ENCODE assay signal across 2 cellular contexts in the genomic region with DNA sequence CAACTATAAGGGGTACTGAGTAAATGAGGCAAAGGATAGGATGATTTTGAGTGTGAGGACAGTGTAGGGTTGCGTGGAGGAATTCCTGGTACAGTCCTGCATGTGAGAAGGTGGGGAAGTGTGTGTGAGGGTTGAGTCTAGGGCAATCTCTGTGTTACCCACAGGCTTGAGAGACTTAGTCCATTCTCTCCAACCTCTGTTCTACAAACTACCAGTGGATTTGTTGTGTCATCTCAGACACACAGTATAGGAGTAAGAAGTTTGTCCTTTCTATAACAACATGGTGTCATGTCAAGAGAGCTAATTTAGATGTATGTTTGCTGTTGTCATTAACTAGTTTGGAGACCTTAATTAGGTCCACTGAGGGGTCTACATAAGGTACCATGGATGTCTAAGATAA.
TF ChIP-seq lines count a peak whose summit lies in the region.

No MANE protein-coding gene starts in this region.

TF ChIP-seq in HepG2, 621 proteins besides CTCF, POLR2A, EP300 and RAD21:
- no peak for TF ChIP-seq SNAPC2 (CRISPR knock-in tag; IDR thresholded peaks at IDR 0.05)
- no peak for TF ChIP-seq KLF16 (CRISPR knock-in tag; IDR thresholded peaks at IDR 0.05)
- TF ChIP-seq ZBTB7B (CRISPR knock-in tag; IDR thresholded peaks at IDR 0.05), result no peak
- TF ChIP-seq, protein P1, sequence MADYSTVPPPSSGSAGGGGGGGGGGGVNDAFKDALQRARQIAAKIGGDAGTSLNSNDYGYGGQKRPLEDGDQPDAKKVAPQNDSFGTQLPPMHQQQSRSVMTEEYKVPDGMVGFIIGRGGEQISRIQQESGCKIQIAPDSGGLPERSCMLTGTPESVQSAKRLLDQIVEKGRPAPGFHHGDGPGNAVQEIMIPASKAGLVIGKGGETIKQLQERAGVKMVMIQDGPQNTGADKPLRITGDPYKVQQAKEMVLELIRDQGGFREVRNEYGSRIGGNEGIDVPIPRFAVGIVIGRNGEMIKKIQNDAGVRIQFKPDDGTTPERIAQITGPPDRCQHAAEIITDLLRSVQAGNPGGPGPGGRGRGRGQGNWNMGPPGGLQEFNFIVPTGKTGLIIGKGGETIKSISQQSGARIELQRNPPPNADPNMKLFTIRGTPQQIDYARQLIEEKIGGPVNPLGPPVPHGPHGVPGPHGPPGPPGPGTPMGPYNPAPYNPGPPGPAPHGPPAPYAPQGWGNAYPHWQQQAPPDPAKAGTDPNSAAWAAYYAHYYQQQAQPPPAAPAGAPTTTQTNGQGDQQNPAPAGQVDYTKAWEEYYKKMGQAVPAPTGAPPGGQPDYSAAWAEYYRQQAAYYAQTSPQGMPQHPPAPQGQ (CRISPR knock-in tag; IDR thresholded peaks at IDR 0.05; ENCODE audit: borderline replicate concordance), result no peak
- no peak for TF ChIP-seq PCBP1 (IDR thresholded peaks at IDR 0.05; ENCODE audit: borderline replicate concordance, low read depth, low read length)
- TF ChIP-seq ZNF17 (CRISPR knock-in tag; IDR thresholded peaks at IDR 0.05), result no peak
- TF ChIP-seq ZNF75D (CRISPR knock-in tag; IDR thresholded peaks at IDR 0.05; ENCODE audit: borderline replicate concordance), result no peak
- no peak for TF ChIP-seq ZNF670 (CRISPR knock-in tag; IDR thresholded peaks at IDR 0.05; ENCODE audit: borderline replicate concordance)
- TF ChIP-seq ZNF678 (CRISPR knock-in tag; IDR thresholded peaks at IDR 0.05), result no peak
- TF ChIP-seq ZNF20 (CRISPR knock-in tag; IDR thresholded peaks at IDR 0.05), result no peak
- TF ChIP-seq, protein P2, sequence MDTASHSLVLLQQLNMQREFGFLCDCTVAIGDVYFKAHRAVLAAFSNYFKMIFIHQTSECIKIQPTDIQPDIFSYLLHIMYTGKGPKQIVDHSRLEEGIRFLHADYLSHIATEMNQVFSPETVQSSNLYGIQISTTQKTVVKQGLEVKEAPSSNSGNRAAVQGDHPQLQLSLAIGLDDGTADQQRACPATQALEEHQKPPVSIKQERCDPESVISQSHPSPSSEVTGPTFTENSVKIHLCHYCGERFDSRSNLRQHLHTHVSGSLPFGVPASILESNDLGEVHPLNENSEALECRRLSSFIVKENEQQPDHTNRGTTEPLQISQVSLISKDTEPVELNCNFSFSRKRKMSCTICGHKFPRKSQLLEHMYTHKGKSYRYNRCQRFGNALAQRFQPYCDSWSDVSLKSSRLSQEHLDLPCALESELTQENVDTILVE (CRISPR knock-in tag; IDR thresholded peaks at IDR 0.05), result no peak
- TF ChIP-seq ZNF230 (CRISPR knock-in tag; IDR thresholded peaks at IDR 0.05), result no peak

TF ChIP-seq in K562, 482 proteins besides CTCF, POLR2A, EP300 and RAD21:
- TF ChIP-seq KLF13 (tag; IDR thresholded peaks at IDR 0.05; ENCODE audit: borderline replicate concordance, low read depth) (no peak), POLR2B (IDR thresholded peaks at IDR 0.05; ENCODE audit: low read depth, partially characterized antibody) (no peak), NR2C2 (CRISPR knock-in tag; IDR thresholded peaks at IDR 0.05) (no peak), NR2C2 (tag; IDR thresholded peaks at IDR 0.05) (no peak), CHAMP1 (IDR thresholded peaks at IDR 0.05) (no peak), ZNF444 (CRISPR knock-in tag; IDR thresholded peaks at IDR 0.05) (no peak), ZNF764 (CRISPR knock-in tag; IDR thresholded peaks at IDR 0.05; ENCODE audit: low read depth) (no peak), SLC30A9 (CRISPR knock-in tag; IDR thresholded peaks at IDR 0.05) (no peak), LARP7 (IDR thresholded peaks at IDR 0.05) (no peak)
- TF ChIP-seq, protein P3, sequence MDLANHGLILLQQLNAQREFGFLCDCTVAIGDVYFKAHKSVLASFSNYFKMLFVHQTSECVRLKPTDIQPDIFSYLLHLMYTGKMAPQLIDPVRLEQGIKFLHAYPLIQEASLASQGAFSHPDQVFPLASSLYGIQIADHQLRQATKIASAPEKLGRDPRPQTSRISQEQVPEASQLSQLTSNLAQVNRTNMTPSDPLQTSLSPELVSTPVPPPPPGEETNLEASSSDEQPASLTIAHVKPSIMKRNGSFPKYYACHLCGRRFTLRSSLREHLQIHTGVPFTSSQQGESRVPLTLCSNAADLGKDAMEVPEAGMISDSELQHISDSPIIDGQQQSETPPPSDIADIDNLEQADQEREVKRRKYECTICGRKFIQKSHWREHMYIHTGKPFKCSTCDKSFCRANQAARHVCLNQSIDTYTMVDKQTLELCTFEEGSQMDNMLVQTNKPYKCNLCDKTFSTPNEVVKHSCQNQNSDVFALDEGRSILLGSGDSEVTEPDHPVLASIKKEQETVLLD (IDR thresholded peaks at IDR 0.05), result no peak
